ENCODE assay signal across 1 cellular context in the genomic region with DNA sequence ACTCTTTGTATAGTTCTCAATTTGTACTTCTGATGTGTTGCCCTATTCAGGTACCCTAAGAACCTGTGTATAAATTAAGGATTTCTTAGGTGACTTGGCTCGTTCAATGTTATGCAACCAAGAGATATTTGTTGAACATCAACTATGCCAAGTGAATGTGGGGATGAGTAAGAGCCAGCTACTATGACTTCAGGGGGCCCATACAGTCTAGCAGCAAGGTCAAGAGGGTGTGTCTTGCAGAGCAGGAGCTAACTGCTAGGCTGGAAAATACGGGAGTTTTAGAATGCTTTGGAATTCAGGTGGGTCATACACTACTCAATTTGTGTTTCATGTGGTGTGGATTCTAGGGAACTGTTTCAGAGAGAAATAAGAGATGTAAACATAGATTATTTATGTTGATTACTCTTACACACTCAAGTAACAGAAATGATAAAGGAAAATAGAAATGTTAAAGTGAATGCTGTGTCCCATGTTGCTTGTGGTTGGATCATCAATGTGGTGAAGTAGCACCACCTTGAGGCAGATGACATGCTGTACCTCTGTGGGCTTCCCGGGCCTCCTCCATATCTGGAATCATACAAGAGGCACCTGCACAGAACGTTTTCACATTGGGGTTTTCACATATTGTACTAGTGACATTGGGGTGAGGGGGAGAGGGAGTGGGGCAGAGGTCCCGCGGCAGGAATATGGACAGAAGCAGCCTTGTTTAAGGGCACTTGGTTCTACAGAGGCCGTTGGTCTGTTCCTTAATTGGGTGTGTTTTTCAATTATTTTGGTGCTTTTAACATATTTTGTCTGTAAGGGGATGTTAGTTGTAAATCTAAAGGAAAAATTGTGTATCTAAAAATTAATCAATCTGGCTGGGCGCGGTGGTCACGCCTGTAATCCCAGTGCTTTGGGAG.
TF ChIP-seq lines count a peak whose summit lies in the region.

No MANE protein-coding gene starts in this region.

TF ChIP-seq in K562, 482 proteins besides CTCF, POLR2A, EP300 and RAD21:
- no peak; the same call in 1 of the 2 replicates for TF ChIP-seq STAG1 (CRISPR knock-in tag; IDR thresholded peaks at IDR 0.05; ENCODE audit: borderline replicate concordance)
- TF ChIP-seq, protein P1, sequence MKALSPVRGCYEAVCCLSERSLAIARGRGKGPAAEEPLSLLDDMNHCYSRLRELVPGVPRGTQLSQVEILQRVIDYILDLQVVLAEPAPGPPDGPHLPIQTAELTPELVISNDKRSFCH (CRISPR knock-in tag; IDR thresholded peaks at IDR 0.05), result no peak
- TF ChIP-seq, protein P1 (tag; IDR thresholded peaks at IDR 0.05), result no peak
- TF ChIP-seq CC2D1A (IDR thresholded peaks at IDR 0.05), result 0 out of 2 replicates have a peak, but pooled peaks have one; percentile 44
- TF ChIP-seq DNMT1 (IDR thresholded peaks at IDR 0.05), result no peak
- TF ChIP-seq ARID2 (IDR thresholded peaks at IDR 0.05), result peak; percentile 56; the same call in 1 of the 2 replicates
- TF ChIP-seq, protein P2, sequence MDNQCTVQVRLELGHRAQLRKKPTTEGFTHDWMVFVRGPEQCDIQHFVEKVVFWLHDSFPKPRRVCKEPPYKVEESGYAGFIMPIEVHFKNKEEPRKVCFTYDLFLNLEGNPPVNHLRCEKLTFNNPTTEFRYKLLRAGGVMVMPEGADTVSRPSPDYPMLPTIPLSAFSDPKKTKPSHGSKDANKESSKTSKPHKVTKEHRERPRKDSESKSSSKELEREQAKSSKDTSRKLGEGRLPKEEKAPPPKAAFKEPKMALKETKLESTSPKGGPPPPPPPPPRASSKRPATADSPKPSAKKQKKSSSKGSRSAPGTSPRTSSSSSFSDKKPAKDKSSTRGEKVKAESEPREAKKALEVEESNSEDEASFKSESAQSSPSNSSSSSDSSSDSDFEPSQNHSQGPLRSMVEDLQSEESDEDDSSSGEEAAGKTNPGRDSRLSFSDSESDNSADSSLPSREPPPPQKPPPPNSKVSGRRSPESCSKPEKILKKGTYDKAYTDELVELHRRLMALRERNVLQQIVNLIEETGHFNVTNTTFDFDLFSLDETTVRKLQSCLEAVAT (IDR thresholded peaks at IDR 0.05), result peak in 1 of 2 experiments; percentile 58; a peak in 1 of 4 replicates
- no peak for TF ChIP-seq ZBTB1 (CRISPR knock-in tag; IDR thresholded peaks at IDR 0.05; ENCODE audit: borderline replicate concordance, low read depth)
- peak; percentile 60; the same call in 1 of the 2 replicates for TF ChIP-seq SMC3 (conservative IDR thresholded peaks at IDR 0.05; ENCODE audit: insufficient read depth, low read depth, low read length)
- TF ChIP-seq CEBPG (CRISPR knock-in tag; IDR thresholded peaks at IDR 0.05), result 0 out of 2 replicates have a peak, but pooled peaks have one; percentile 32
- no peak for TF ChIP-seq CEBPG (tag; conservative IDR thresholded peaks at IDR 0.05 in 1 of 2, IDR thresholded peaks at IDR 0.05 in 1 of 2)
- peak; percentile 37 to 39; a peak in 2 of 4 replicates for TF ChIP-seq FOXK2 (conservative IDR thresholded peaks at IDR 0.05 in 1 of 2, IDR thresholded peaks at IDR 0.05 in 1 of 2; ENCODE audit: low read depth in 2 of 2)
- peak; percentile 20; the same call in 1 of the 2 replicates for TF ChIP-seq ATF7 (IDR thresholded peaks at IDR 0.05)
- TF ChIP-seq RB1 (IDR thresholded peaks at IDR 0.05; ENCODE audit: low read depth), result peak; percentile 18; the same call in 1 of the 2 replicates
- TF ChIP-seq, protein P3, sequence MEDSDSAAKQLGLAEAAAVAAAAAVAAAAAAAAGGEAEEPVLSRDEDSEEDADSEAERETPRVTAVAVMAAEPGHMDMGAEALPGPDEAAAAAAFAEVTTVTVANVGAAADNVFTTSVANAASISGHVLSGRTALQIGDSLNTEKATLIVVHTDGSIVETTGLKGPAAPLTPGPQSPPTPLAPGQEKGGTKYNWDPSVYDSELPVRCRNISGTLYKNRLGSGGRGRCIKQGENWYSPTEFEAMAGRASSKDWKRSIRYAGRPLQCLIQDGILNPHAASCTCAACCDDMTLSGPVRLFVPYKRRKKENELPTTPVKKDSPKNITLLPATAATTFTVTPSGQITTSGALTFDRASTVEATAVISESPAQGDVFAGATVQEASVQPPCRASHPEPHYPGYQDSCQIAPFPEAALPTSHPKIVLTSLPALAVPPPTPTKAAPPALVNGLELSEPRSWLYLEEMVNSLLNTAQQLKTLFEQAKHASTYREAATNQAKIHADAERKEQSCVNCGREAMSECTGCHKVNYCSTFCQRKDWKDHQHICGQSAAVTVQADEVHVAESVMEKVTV (CRISPR knock-in tag; IDR thresholded peaks at IDR 0.05), result peak; percentile 63
- TF ChIP-seq ATF1 (CRISPR knock-in tag; IDR thresholded peaks at IDR 0.05), result no peak
- no peak for TF ChIP-seq ATF1 (tag; IDR thresholded peaks at IDR 0.05)
- TF ChIP-seq NFE2L1 (tag; IDR thresholded peaks at IDR 0.05; ENCODE audit: borderline replicate concordance, low read depth), result no peak
- no peak for TF ChIP-seq ZBTB49 (CRISPR knock-in tag; IDR thresholded peaks at IDR 0.05; ENCODE audit: borderline replicate concordance)
- TF ChIP-seq, protein P4, sequence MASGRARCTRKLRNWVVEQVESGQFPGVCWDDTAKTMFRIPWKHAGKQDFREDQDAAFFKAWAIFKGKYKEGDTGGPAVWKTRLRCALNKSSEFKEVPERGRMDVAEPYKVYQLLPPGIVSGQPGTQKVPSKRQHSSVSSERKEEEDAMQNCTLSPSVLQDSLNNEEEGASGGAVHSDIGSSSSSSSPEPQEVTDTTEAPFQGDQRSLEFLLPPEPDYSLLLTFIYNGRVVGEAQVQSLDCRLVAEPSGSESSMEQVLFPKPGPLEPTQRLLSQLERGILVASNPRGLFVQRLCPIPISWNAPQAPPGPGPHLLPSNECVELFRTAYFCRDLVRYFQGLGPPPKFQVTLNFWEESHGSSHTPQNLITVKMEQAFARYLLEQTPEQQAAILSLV (tag; IDR thresholded peaks at IDR 0.05), result no peak
- TF ChIP-seq, protein P5, sequence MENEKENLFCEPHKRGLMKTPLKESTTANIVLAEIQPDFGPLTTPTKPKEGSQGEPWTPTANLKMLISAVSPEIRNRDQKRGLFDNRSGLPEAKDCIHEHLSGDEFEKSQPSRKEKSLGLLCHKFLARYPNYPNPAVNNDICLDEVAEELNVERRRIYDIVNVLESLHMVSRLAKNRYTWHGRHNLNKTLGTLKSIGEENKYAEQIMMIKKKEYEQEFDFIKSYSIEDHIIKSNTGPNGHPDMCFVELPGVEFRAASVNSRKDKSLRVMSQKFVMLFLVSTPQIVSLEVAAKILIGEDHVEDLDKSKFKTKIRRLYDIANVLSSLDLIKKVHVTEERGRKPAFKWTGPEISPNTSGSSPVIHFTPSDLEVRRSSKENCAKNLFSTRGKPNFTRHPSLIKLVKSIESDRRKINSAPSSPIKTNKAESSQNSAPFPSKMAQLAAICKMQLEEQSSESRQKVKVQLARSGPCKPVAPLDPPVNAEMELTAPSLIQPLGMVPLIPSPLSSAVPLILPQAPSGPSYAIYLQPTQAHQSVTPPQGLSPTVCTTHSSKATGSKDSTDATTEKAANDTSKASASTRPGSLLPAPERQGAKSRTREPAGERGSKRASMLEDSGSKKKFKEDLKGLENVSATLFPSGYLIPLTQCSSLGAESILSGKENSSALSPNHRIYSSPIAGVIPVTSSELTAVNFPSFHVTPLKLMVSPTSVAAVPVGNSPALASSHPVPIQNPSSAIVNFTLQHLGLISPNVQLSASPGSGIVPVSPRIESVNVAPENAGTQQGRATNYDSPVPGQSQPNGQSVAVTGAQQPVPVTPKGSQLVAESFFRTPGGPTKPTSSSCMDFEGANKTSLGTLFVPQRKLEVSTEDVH (IDR thresholded peaks at IDR 0.05; ENCODE audit: low read depth, partially characterized antibody), result peak; percentile 20
- no peak for TF ChIP-seq ZNF444 (CRISPR knock-in tag; IDR thresholded peaks at IDR 0.05)
